Comparison of ENCODE assay signal across 17 cellular contexts in genomic region chr15:86328658-86329057, GRCh38.
"Had no signal": no experiment of that assay in that cellular context is flagged by ENCODE, and none has a peak within 500 bp of the region (broad histone marks: within the 10 kb centered on the region; RNA-seq: fewer than 3 reads in every experiment).

No MANE protein-coding gene starts in this region.

- DNase-seq: colonic mucosa; dermis blood vessel endothelial cell; effector CD4-positive, alpha-beta T cell; endodermal cell; erythroblast; heart right ventricle; hypothalamus; kidney glomerular epithelial cell; naive thymus-derived CD8-positive, alpha-beta T cell; right cardiac atrium; stimulated activated CD4-positive, alpha-beta T cell treated with anti-CD3 and anti-CD28 coated beads, Interleukin-2, amount 100 ng/mL, for 48 hours; stimulated activated naive CD8-positive, alpha-beta T cell treated with anti-CD3 and anti-CD28 coated beads, Interleukin-15, Interleukin-2, amounts not matched to agents 100 U/mL and 50 U/mL, for 24 hours; tibial artery; upper lobe of right lung had no signal

- H3K27me3 ChIP-seq: colonic mucosa, tibial artery, upper lobe of right lung, vagina had no signal

- H3K4me2 ChIP-seq: smooth muscle cell had no signal

- H3K9me3 ChIP-seq: colonic mucosa, upper lobe of right lung, vagina had no signal

- H3K4me1 ChIP-seq: colonic mucosa, heart right ventricle, tibial artery, upper lobe of right lung, vagina had no signal

- H3K36me3 ChIP-seq: colonic mucosa, heart right ventricle, tibial artery, upper lobe of right lung, vagina had no signal

- ATAC-seq: heart right ventricle; left lobe of liver; naive thymus-derived CD8-positive, alpha-beta T cell; right cardiac atrium; stimulated activated naive CD8-positive, alpha-beta T cell treated with anti-CD3 and anti-CD28 coated beads, Interleukin-15, Interleukin-2, amounts not matched to agents 100 U/mL and 50 U/mL, for 24 hours; upper lobe of right lung had no signal

- H3K27ac ChIP-seq: colonic mucosa, heart right ventricle, tibial artery, upper lobe of right lung, vagina had no signal

- H3K4me3 ChIP-seq: colonic mucosa, heart right ventricle, smooth muscle cell, tibial artery, upper lobe of right lung, vagina had no signal
